Comparison of ENCODE assay signal across 8 cellular contexts in the genomic region with DNA sequence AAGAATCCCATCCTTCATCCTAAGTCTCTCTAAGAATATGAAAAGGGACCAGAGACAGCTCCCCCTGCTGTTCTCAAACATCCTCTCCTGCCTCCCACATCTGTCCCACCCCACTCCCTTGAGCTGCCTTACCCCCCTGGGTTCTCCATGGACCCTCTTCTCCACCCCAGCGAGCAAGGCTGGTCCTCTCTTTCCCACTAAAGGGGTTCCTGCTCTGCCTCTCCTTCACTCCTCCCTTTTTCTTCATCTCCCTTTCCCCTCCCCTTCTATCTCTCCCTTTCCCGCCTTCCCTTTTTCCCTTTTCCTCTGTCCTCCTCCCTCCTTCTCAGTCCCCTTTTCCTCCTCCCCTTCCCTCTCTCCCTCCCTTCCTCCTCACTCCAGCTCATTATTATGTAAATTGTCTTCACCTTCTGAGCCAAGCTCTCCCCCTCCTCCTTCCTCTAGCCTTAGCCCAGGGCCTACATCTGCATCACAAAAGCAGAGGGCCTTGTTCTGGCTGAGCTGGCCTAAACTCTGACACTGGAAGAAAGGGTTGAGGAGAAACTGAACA.
DNase-seq lines count a peak whose midpoint lies in the region; ATAC-seq and TF ChIP-seq lines count a peak whose summit lies in the region.

No MANE protein-coding gene starts in this region.

- H3K27me3 ChIP-seq in cardiac muscle cell, result no peaks in the 10 kb centered on the region

- peaks cover 13% of the 10 kb centered on the region for H3K4me1 ChIP-seq in cardiac muscle cell (ENCODE audit: low read depth)

- intact Hi-C loops in left cardiac atrium (cut with DNase I), result no loop called here

- TF ChIP-seq CTCF in cardiac muscle cell (IDR thresholded peaks at IDR 0.05; ENCODE audit: low read depth, low read length), result peak; percentile 43

- no peak overlapping the region for H3K27ac ChIP-seq in cardiac muscle cell
- peak overlapping the region; percentile 68 for H3K27ac ChIP-seq in substantia nigra (ENCODE audit: low read depth, low read length, poor library complexity, severe bottlenecking)

- H3K9me3 ChIP-seq in cardiac muscle cell (ENCODE audit: low read depth), result no peaks in the 10 kb centered on the region

- ATAC-seq in left cardiac atrium (no peak), HG03039 (IDR thresholded peaks at IDR 0.05; ENCODE audit: unreplicated experiment) (no peak), GM19452 (IDR thresholded peaks at IDR 0.05; ENCODE audit: unreplicated experiment) (no peak)

- H3K4me3 ChIP-seq in cardiac muscle cell, result no peak overlapping the region

- DNase-seq in cardiac muscle cell (ENCODE audit: low read depth in 1 of 2, low spot score in 1 of 2), result no peak
- DNase-seq in left cardiac atrium, result no peak
- DNase-seq in NCI-H82 (lab: John Stamatoyannopoulos, UW), result peak; percentile 43
- peak; percentile 2 for DNase-seq in fibroblast of peridontal ligament (ENCODE audit: extremely low read depth)
- peak in 5 of 49 donors; percentile 32 to 59 (median 41) for DNase-seq in substantia nigra (lab: John Stamatoyannopoulos, UW)
- no peak for DNase-seq in activated naive CD4-positive, alpha-beta T cell (lab: John Stamatoyannopoulos, UW)

- H3K36me3 ChIP-seq in cardiac muscle cell, result no peaks in the 10 kb centered on the region

Comparison
In these comparisons a context has a peak if more than half of its experiments do, and no peak if none do; other contexts are left out.
1. DNase-seq: peak in NCI-H82 (single experiment) and fibroblast of peridontal ligament (single experiment); none in cardiac muscle cell (0 of 2), left cardiac atrium (single experiment) and activated naive CD4-positive, alpha-beta T cell (0 of 4).